ENCODE assay signal across 10 cellular contexts in genomic region chr11:44978961-44979331, GRCh38. TPM values are rescaled to one million over a fixed set of nuclear protein-coding genes. Genes with fewer than 3 reads are reported as not detected.
DNase-seq lines count a peak whose midpoint lies in the region; ATAC-seq and TF ChIP-seq lines count a peak whose summit lies in the region.
"Had no signal": no experiment of that assay in that cellular context is flagged by ENCODE, and none has a peak within 500 bp of the region (broad histone marks: within the 10 kb centered on the region; RNA-seq: fewer than 3 reads in every experiment).

No MANE protein-coding gene starts in this region.

- H3K4me3 ChIP-seq in muscle layer of duodenum (ENCODE audit: low read depth in 1 of 2, low read length in 2 of 2), result no peak overlapping the region
- H3K4me3 ChIP-seq in ovary, result no peak overlapping the region

- in situ Hi-C loops in T47D (cut with HindIII; ENCODE audit: low pct_unique_long_range_greater_than_20kb, low sequenced_read_pairs), result no loop called here

- no peak for TF ChIP-seq CTCF in ovary (IDR thresholded peaks at IDR 0.05)

- DNase-seq in DMS153 (lab: John Stamatoyannopoulos, UW) (peak; percentile 98), NCI-H146 treated with DMSO at 0.1 percent for 48 hours (lab: John Stamatoyannopoulos, UW; ENCODE audit: unreplicated experiment) (peak; percentile 97), T47D (ENCODE audit: low read depth in 1 of 2, low spot score in 1 of 2) (peak; percentile 86 to 100), ovary (no peak), AG08395 (ENCODE audit: low spot score) (no peak)
- no peak for DNase-seq in stimulated activated CD4-positive, alpha-beta T cell treated with anti-CD3 and anti-CD28 coated beads, Interleukin-4, amount 100 ng/mL, for 24 hours
- DNase-seq: activated gamma-delta T cell had no signal

- 92 to 98% (median 94%) methylated on average over 1 of the region's 1 CpG for WGBS in ovary, 3 donors

- H3K27me3 ChIP-seq in muscle layer of duodenum (ENCODE audit: low read depth, low read length) (no peaks in the 10 kb centered on the region), ovary (no peaks in the 10 kb centered on the region)

- ATAC-seq in HG03095 (IDR thresholded peaks at IDR 0.05; ENCODE audit: unreplicated experiment), result no peak

- TF ChIP-seq EP300 in ovary (IDR thresholded peaks at IDR 0.05), result no peak

- TF ChIP-seq POLR2A in ovary (IDR thresholded peaks at IDR 0.05), result no peak

- intact Hi-C loops in ovary (cut with DNase I), result no loop called here

- peaks cover 0 to 13% of the 10 kb centered on the region in 2 donors for H3K4me1 ChIP-seq in muscle layer of duodenum (ENCODE audit: control insufficient read depth in 1 of 2, insufficient read depth in 2 of 2, low read length in 2 of 2)
- H3K4me1 ChIP-seq in ovary (ENCODE audit: insufficient read depth), result no peaks in the 10 kb centered on the region

- H3K9me3 ChIP-seq in muscle layer of duodenum (ENCODE audit: control insufficient read depth in 1 of 2, low read length in 2 of 2) (no peaks in the 10 kb centered on the region), ovary (no peaks in the 10 kb centered on the region)
- H3K9me3 ChIP-seq: Caco-2 had no signal

- H3K36me3 ChIP-seq in muscle layer of duodenum (ENCODE audit: control insufficient read depth in 1 of 2, insufficient read depth in 2 of 2, low read length in 2 of 2) (no peaks in the 10 kb centered on the region), ovary (no peaks in the 10 kb centered on the region)

- H3K27ac ChIP-seq in muscle layer of duodenum (ENCODE audit: low read length) (peak overlapping the region; percentile 58), ovary (no peak overlapping the region)

RNA-seq across cellular contexts. Expression of gene TP53I11, which starts 28.3 kb away (rescaled TPM):
- 10 to 100 TPM in 6 of 7 donors, 1 to 10 TPM in 1; 9.2 to 51.9 (median 21.8) TPM for total RNA-seq in ovary
- polyA plus RNA-seq in ovary, result 10 to 100 TPM; 20.3 to 26.6 TPM

Comparison
In these comparisons a context has a peak if more than half of its experiments do, and no peak if none do; other contexts are left out.
1. DNase-seq: peak in DMS153 (single experiment), NCI-H146 treated with DMSO at 0.1 percent for 48 hours (single experiment) and T47D (2 of 2); none in ovary (0 of 5), stimulated activated CD4-positive, alpha-beta T cell treated with anti-CD3 and anti-CD28 coated beads, Interleukin-4, amount 100 ng/mL, for 24 hours (single experiment) and AG08395 (single experiment).